15 cellular contexts compared by ENCODE assay signal in genomic region chr3:65356331-65357286, GRCh38.
DNase-seq lines count a peak whose midpoint lies in the region; TF ChIP-seq lines count a peak whose summit lies in the region.
"Had no signal": no experiment of that assay in that cellular context is flagged by ENCODE, and none has a peak within 500 bp of the region (broad histone marks: within the 10 kb centered on the region; RNA-seq: fewer than 3 reads in every experiment).

No MANE protein-coding gene starts in this region.

- H3K27me3 Mint-ChIP-seq in chondrocyte (ENCODE audit: low read depth), result no peaks in the 10 kb centered on the region

- intact Hi-C loops in sigmoid colon (cut with DNase I), result loop anchor here (5.0 kb wide), 1 partner anchor 46 kb away; no protein-coding TSS in a partner anchor

- TF ChIP-seq EP300 in sigmoid colon (IDR thresholded peaks at IDR 0.05), result no peak

- no peaks in the 10 kb centered on the region for H3K27me3 ChIP-seq in sigmoid colon

- H3K27ac ChIP-seq in sigmoid colon, result peak overlapping the region in 3 of 4 donors; percentile 38 to 64 (median 58)

- no peak for TF ChIP-seq POLR2A in sigmoid colon (IDR thresholded peaks at IDR 0.05)

- TF ChIP-seq CTCF in chondrocyte (IDR thresholded peaks at IDR 0.05), result no peak
- TF ChIP-seq CTCF in sigmoid colon (IDR thresholded peaks at IDR 0.05), result no peak

- H3K4me1 Mint-ChIP-seq in chondrocyte (ENCODE audit: low read depth), result peaks cover 20% of the 10 kb centered on the region
- H3K4me1 Mint-ChIP-seq: activated CD4-positive, alpha-beta memory T cell treated with anti-CD3 and anti-CD28 coated beads, Interleukin-2, amount 10 ng/mL, durations not matched to agents 7 days and 5 days had no signal

- H3K4me1 ChIP-seq in ES-I3 (ENCODE audit: insufficient read depth, low read length) (peaks cover 3% of the 10 kb centered on the region; the same call in 1 of the 2 replicates), sigmoid colon (peaks cover 0 to 38% (median 17%) of the 10 kb centered on the region in 4 donors)

- H3K9me3 Mint-ChIP-seq in chondrocyte (ENCODE audit: low read depth), result peaks cover 1% of the 10 kb centered on the region
- H3K9me3 Mint-ChIP-seq: activated naive CD4-positive, alpha-beta T cell treated with anti-CD3 and anti-CD28 coated beads for 36 hours; dendritic cell treated with granulocyte-macrophage colony-stimulating factor and Interleukin-4, amounts not matched to agents 40 ng/mL and 50 ng/mL, for 4 days had no signal

- 43 to 78% methylated on average over 74 of the region's 74 CpGs for WGBS in sigmoid colon, 2 donors

- peak overlapping the region in 3 of 4 donors; percentile 23 to 29 (median 23) for H3K4me3 ChIP-seq in sigmoid colon

- in situ Hi-C loops in ACHN (cut with HindIII; ENCODE audit: low pct_ligation_motif_present, low pct_unique_long_range_greater_than_20kb, low sequenced_read_pairs), result no loop called here

- no peaks in the 10 kb centered on the region for H3K36me3 ChIP-seq in ES-I3 (ENCODE audit: insufficient read depth, low read length)
- H3K36me3 ChIP-seq in sigmoid colon, result peaks cover 0 to 38% (median 2%) of the 10 kb centered on the region in 4 donors

- peaks cover 2% of the 10 kb centered on the region; the same call in 1 of the 2 replicates for H3K9me3 ChIP-seq in ES-I3 (ENCODE audit: control insufficient read depth, insufficient read depth, low read length)
- peaks cover 0 to under 1% (median 0%) of the 10 kb centered on the region in 4 donors for H3K9me3 ChIP-seq in sigmoid colon

- H3K36me3 Mint-ChIP-seq in chondrocyte (ENCODE audit: low read depth), result peaks cover 20% of the 10 kb centered on the region
- H3K36me3 Mint-ChIP-seq: CD4-positive, CD25-positive, alpha-beta regulatory T cell had no signal

- H3K9ac ChIP-seq in ES-I3 (ENCODE audit: low read depth, low read length), result peak overlapping the region; percentile 42; the same call in 1 of the 2 replicates

- no peak overlapping the region for H3K27ac Mint-ChIP-seq in chondrocyte (ENCODE audit: unreplicated experiment)
- H3K27ac Mint-ChIP-seq: activated CD4-positive, alpha-beta memory T cell treated with anti-CD3 and anti-CD28 coated beads, Interleukin-2, amount 10 ng/mL, durations not matched to agents 7 days and 5 days; activated naive CD4-positive, alpha-beta T cell treated with anti-CD3 and anti-CD28 coated beads for 36 hours; CD4-positive, CD25-positive, alpha-beta regulatory T cell; dendritic cell treated with granulocyte-macrophage colony-stimulating factor and Interleukin-4, amounts not matched to agents 40 ng/mL and 50 ng/mL, for 4 days had no signal

- H3K4me3 Mint-ChIP-seq in chondrocyte (ENCODE audit: unreplicated experiment), result peak overlapping the region; percentile 63
- H3K4me3 Mint-ChIP-seq: activated CD4-positive, alpha-beta memory T cell treated with anti-CD3 and anti-CD28 coated beads, Interleukin-2, amount 10 ng/mL, durations not matched to agents 7 days and 5 days; activated naive CD4-positive, alpha-beta T cell treated with anti-CD3 and anti-CD28 coated beads for 36 hours; CD4-positive, CD25-positive, alpha-beta regulatory T cell; dendritic cell treated with granulocyte-macrophage colony-stimulating factor and Interleukin-4, amounts not matched to agents 40 ng/mL and 50 ng/mL, for 4 days had no signal

- DNase-seq in chondrocyte (ENCODE audit: low spot score) (no peak), iris pigment epithelial cell (ENCODE audit: low read depth) (peak; percentile 7), sigmoid colon (no peak), NCI-H526 (lab: John Stamatoyannopoulos, UW) (no peak), ACHN (no peak)
- DNase-seq in activated CD4-positive, CD25-positive, alpha-beta regulatory T cell (lab: John Stamatoyannopoulos, UW), result no peak
- DNase-seq in stimulated activated CD4-positive, alpha-beta T cell treated with anti-CD3 and anti-CD28 coated beads, Interleukin-4, amount 100 ng/mL, for 1 hour, result no peak
- DNase-seq: activated CD4-positive, alpha-beta memory T cell treated with anti-CD3 and anti-CD28 coated beads, Interleukin-2, amount 10 ng/mL, durations not matched to agents 7 days and 5 days; activated naive CD4-positive, alpha-beta T cell treated with anti-CD3 and anti-CD28 coated beads for 36 hours; CD4-positive, CD25-positive, alpha-beta regulatory T cell; KBM-7; NCI-H2029; SW 1271 had no signal
